Comparison of ENCODE assay signal across 8 cellular contexts in genomic region chr14:67426983-67427601, GRCh38.
A peak's percentile ranks its signal among the peaks of the same experiment; 100 is the strongest.
DNase-seq lines count a peak whose midpoint lies in the region; ATAC-seq lines count a peak whose summit lies in the region.

No MANE protein-coding gene starts in this region.

- ATAC-seq in HG03175 (IDR thresholded peaks at IDR 0.05; ENCODE audit: unreplicated experiment) (peak; percentile 55), GM19395 (IDR thresholded peaks at IDR 0.05; ENCODE audit: unreplicated experiment) (no peak)

- DNase-seq in DMS53 (lab: John Stamatoyannopoulos, UW) (peak; percentile 82), NCI-H748 (lab: John Stamatoyannopoulos, UW; ENCODE audit: unreplicated experiment) (peak; percentile 72), ecto neural progenitor cell (ENCODE audit: low spot score) (peak; percentile 83), medulla oblongata (ENCODE audit: extremely low spot score) (peak; percentile 94)
- DNase-seq in activated CD4-positive, alpha-beta T cell treated with anti-CD3 and anti-CD28 coated beads, Interleukin-2, amount 50 U/mL, for 48 hours: peak; percentile 62 to 73
- DNase-seq in stimulated activated CD8-positive, alpha-beta memory T cell treated with anti-CD3 and anti-CD28 coated beads, Interleukin-15, amount 100 ng/mL, for 24 hours (ENCODE audit: low read depth): peak; percentile 25

Comparison
In these comparisons a context has a peak if more than half of its experiments do, and no peak if none do; other contexts are left out.
1. DNase-seq: peak in every context shown above with its lines; median percentile 94 in medulla oblongata; 83 in ecto neural progenitor cell; 82 in DMS53; 72 in NCI-H748; 68 in activated CD4-positive, alpha-beta T cell treated with anti-CD3 and anti-CD28 coated beads, Interleukin-2, amount 50 U/mL, for 48 hours; 25 in stimulated activated CD8-positive, alpha-beta memory T cell treated with anti-CD3 and anti-CD28 coated beads, Interleukin-15, amount 100 ng/mL, for 24 hours.